ENCODE assay signal across 22 cellular contexts in the genomic region with DNA sequence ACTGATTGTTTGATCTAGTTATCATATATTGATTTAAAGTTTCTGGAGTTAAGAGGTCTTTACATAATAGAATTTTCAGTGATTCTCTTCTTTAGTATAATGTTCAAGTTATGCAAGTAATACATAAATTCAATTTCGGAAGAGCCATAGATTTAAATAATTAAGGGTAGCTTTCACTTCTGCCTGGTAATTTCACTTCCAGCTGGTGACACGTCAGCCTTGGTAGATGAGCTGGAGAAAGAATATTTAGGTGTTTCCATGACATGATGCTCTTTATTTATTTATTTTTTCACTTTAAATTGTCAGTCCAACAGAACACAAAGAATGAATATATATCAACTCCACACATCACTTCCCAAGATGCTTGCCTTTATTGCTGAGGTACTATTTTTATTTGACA.
"Had no signal": no experiment of that assay in that cellular context is flagged by ENCODE, and none has a peak within 500 bp of the region (broad histone marks: within the 10 kb centered on the region; RNA-seq: fewer than 3 reads in every experiment).

No MANE protein-coding gene starts in this region.

- DNase-seq: activated CD4-positive, alpha-beta T cell treated with anti-CD3 and anti-CD28 coated beads, Interleukin-2, amount 50 U/mL, for 1 hour; activated CD8-positive, alpha-beta T cell treated with anti-CD3 and anti-CD28 coated beads for 36 hours; activated gamma-delta T cell treated with Interleukin-2 at 50 U/mL for 16 hours; activated naive CD8-positive, alpha-beta T cell treated with anti-CD3 and anti-CD28 coated beads, Interleukin-2, amount 50 U/mL, for 24 hours; activated T-cell treated with anti-CD3 and anti-CD28 coated beads, Interleukin-2, amount 50 U/mL, for 4 hours; amygdala; effector CD8-positive, alpha-beta T cell; esophagus squamous epithelium; foreskin melanocyte; left cardiac atrium; midbrain; naive thymus-derived CD8-positive, alpha-beta T cell; nucleus accumbens; psoas muscle; T-helper 2 cell; trophoblast cell had no signal

- H3K4me1 Mint-ChIP-seq: activated T-helper 17 cell treated with anti-CD3 and anti-CD28 coated beads, Interleukin-2, amount 50 U/mL, for 72 hours had no signal

- H3K4me3 Mint-ChIP-seq: activated CD8-positive, alpha-beta T cell treated with anti-CD3 and anti-CD28 coated beads for 36 hours; activated naive CD4-positive, alpha-beta T cell treated with anti-CD3 and anti-CD28 coated beads, Interleukin-2, amount 50 U/mL, for 24 hours; activated naive CD8-positive, alpha-beta T cell treated with anti-CD3 and anti-CD28 coated beads, Interleukin-2, amount 50 U/mL, for 24 hours; activated T-cell treated with anti-CD3 and anti-CD28 coated beads, Interleukin-2, amount 50 U/mL, for 4 hours; activated T-helper 17 cell treated with anti-CD3 and anti-CD28 coated beads, Interleukin-2, amount 50 U/mL, for 72 hours; central memory CD8-positive, alpha-beta T cell; naive thymus-derived CD8-positive, alpha-beta T cell; neural crest cell; stimulated activated naive CD8-positive, alpha-beta T cell treated with anti-CD3 and anti-CD28 coated beads, Interleukin-15, Interleukin-2, amounts not matched to agents 100 ng/mL and 50 ng/mL, for 24 hours; WTC11 had no signal

- ATAC-seq: activated CD8-positive, alpha-beta T cell treated with anti-CD3 and anti-CD28 coated beads for 36 hours; activated naive CD8-positive, alpha-beta T cell treated with anti-CD3 and anti-CD28 coated beads, Interleukin-2, amount 50 U/mL, for 24 hours; activated T-cell treated with anti-CD3 and anti-CD28 coated beads, Interleukin-2, amount 50 U/mL, for 4 hours; activated T-helper 17 cell treated with anti-CD3 and anti-CD28 coated beads, Interleukin-2, amount 50 U/mL, for 72 hours; left cardiac atrium; naive thymus-derived CD8-positive, alpha-beta T cell; psoas muscle; WTC11 had no signal

- H3K27me3 Mint-ChIP-seq: activated CD8-positive, alpha-beta T cell treated with anti-CD3 and anti-CD28 coated beads for 36 hours; activated naive CD4-positive, alpha-beta T cell treated with anti-CD3 and anti-CD28 coated beads, Interleukin-2, amount 50 U/mL, for 24 hours; activated naive CD8-positive, alpha-beta T cell treated with anti-CD3 and anti-CD28 coated beads, Interleukin-2, amount 50 U/mL, for 24 hours; activated T-helper 17 cell treated with anti-CD3 and anti-CD28 coated beads, Interleukin-2, amount 50 U/mL, for 72 hours; central memory CD8-positive, alpha-beta T cell; naive thymus-derived CD8-positive, alpha-beta T cell; stimulated activated naive CD8-positive, alpha-beta T cell treated with anti-CD3 and anti-CD28 coated beads, Interleukin-15, Interleukin-2, amounts not matched to agents 100 ng/mL and 50 ng/mL, for 24 hours had no signal

- H3K9me3 Mint-ChIP-seq: activated CD8-positive, alpha-beta T cell treated with anti-CD3 and anti-CD28 coated beads for 36 hours; activated naive CD4-positive, alpha-beta T cell treated with anti-CD3 and anti-CD28 coated beads, Interleukin-2, amount 50 U/mL, for 24 hours; activated naive CD8-positive, alpha-beta T cell treated with anti-CD3 and anti-CD28 coated beads, Interleukin-2, amount 50 U/mL, for 24 hours; activated T-cell treated with anti-CD3 and anti-CD28 coated beads, Interleukin-2, amount 50 U/mL, for 4 hours; activated T-helper 17 cell treated with anti-CD3 and anti-CD28 coated beads, Interleukin-2, amount 50 U/mL, for 72 hours; central memory CD8-positive, alpha-beta T cell; naive thymus-derived CD8-positive, alpha-beta T cell; neural crest cell; stimulated activated naive CD8-positive, alpha-beta T cell treated with anti-CD3 and anti-CD28 coated beads, Interleukin-15, Interleukin-2, amounts not matched to agents 100 ng/mL and 50 ng/mL, for 24 hours had no signal

- H3K36me3 Mint-ChIP-seq: activated naive CD4-positive, alpha-beta T cell treated with anti-CD3 and anti-CD28 coated beads, Interleukin-2, amount 50 U/mL, for 24 hours; naive thymus-derived CD8-positive, alpha-beta T cell; WTC11 had no signal

- H3K27ac Mint-ChIP-seq: activated CD8-positive, alpha-beta T cell treated with anti-CD3 and anti-CD28 coated beads for 36 hours; activated naive CD4-positive, alpha-beta T cell treated with anti-CD3 and anti-CD28 coated beads, Interleukin-2, amount 50 U/mL, for 24 hours; activated naive CD8-positive, alpha-beta T cell treated with anti-CD3 and anti-CD28 coated beads, Interleukin-2, amount 50 U/mL, for 24 hours; activated T-helper 17 cell treated with anti-CD3 and anti-CD28 coated beads, Interleukin-2, amount 50 U/mL, for 72 hours; naive thymus-derived CD8-positive, alpha-beta T cell; stimulated activated naive CD8-positive, alpha-beta T cell treated with anti-CD3 and anti-CD28 coated beads, Interleukin-15, Interleukin-2, amounts not matched to agents 100 ng/mL and 50 ng/mL, for 24 hours; WTC11 had no signal
